1 cellular context compared by ENCODE assay signal in genomic region chr19:4369109-4369887, GRCh38.
TF ChIP-seq lines count a peak whose summit lies in the region.

No MANE protein-coding gene starts in this region.

TF ChIP-seq in IMR-90, 13 proteins besides CTCF, POLR2A, EP300 and RAD21:
- no peak for TF ChIP-seq MAZ (IDR thresholded peaks at IDR 0.05; ENCODE audit: borderline replicate concordance, low read depth, low read length)
- no peak for TF ChIP-seq FOS (IDR thresholded peaks at IDR 0.05; ENCODE audit: low read depth, low read length)
- no peak for TF ChIP-seq NFE2L2 (IDR thresholded peaks at IDR 0.05; ENCODE audit: low read depth, low read length)
- no peak for TF ChIP-seq ELK1 (IDR thresholded peaks at IDR 0.05; ENCODE audit: borderline replicate concordance, low read depth, low read length)
- TF ChIP-seq RCOR1 (IDR thresholded peaks at IDR 0.05; ENCODE audit: insufficient replicate concordance, low read length): no peak
- TF ChIP-seq MAFK (IDR thresholded peaks at IDR 0.05; ENCODE audit: low read depth, low read length): no peak
